Comparison of ENCODE assay signal across 19 cellular contexts in genomic region chr10:67609996-67610793, GRCh38.
DNase-seq lines count a peak whose midpoint lies in the region; ATAC-seq and TF ChIP-seq lines count a peak whose summit lies in the region.
"Had no signal": no experiment of that assay in that cellular context is flagged by ENCODE, and none has a peak within 500 bp of the region (broad histone marks: within the 10 kb centered on the region; RNA-seq: fewer than 3 reads in every experiment).

No MANE protein-coding gene starts in this region.

- no peak for TF ChIP-seq CTCF in endodermal cell (conservative IDR thresholded peaks at IDR 0.05)
- no peak for TF ChIP-seq CTCF in neural progenitor cell (IDR thresholded peaks at IDR 0.05)
- TF ChIP-seq CTCF in omental fat pad (IDR thresholded peaks at IDR 0.05), result no peak

- H3K27me3 Mint-ChIP-seq in endodermal cell (ENCODE audit: insufficient read depth) (no peaks in the 10 kb centered on the region), neural progenitor cell (ENCODE audit: insufficient read depth, low read depth) (peaks cover 3% of the 10 kb centered on the region)
- H3K27me3 Mint-ChIP-seq: activated CD4-positive, alpha-beta T cell treated with anti-CD3 and anti-CD28 coated beads for 36 hours had no signal

- no peak overlapping the region for H2AFZ ChIP-seq in neural progenitor cell (replicated peaks)

- H3K9ac ChIP-seq in ES-I3 (ENCODE audit: low read depth, low read length) (peak overlapping the region; percentile 9; the same call in 1 of the 2 replicates), endodermal cell (ENCODE audit: extremely low read depth, low read length, poor library complexity, severe bottlenecking) (no peak overlapping the region), neural progenitor cell (no peak overlapping the region)

- H3K9me3 ChIP-seq in ES-I3 (ENCODE audit: control insufficient read depth, insufficient read depth, low read length), result peaks cover 7% of the 10 kb centered on the region; the same call in 1 of the 2 replicates
- no peaks in the 10 kb centered on the region for H3K9me3 ChIP-seq in SJSA1 (replicated peaks)
- peaks cover 7% of the 10 kb centered on the region for H3K9me3 ChIP-seq in endodermal cell (ENCODE audit: control insufficient read depth, low read length)
- no peaks in the 10 kb centered on the region for H3K9me3 ChIP-seq in neural progenitor cell (ENCODE audit: low read depth)
- H3K9me3 ChIP-seq: uterus had no signal

- H3K4me3 Mint-ChIP-seq in endodermal cell, result no peak overlapping the region
- H3K4me3 Mint-ChIP-seq in neural progenitor cell, result no peak overlapping the region
- H3K4me3 Mint-ChIP-seq: activated CD4-positive, alpha-beta T cell treated with anti-CD3 and anti-CD28 coated beads for 36 hours; CD8-positive, alpha-beta memory T cell had no signal

- H3K79me2 ChIP-seq in neural progenitor cell (ENCODE audit: low read depth), result no peaks in the 10 kb centered on the region

- H3K27ac ChIP-seq in SJSA1 (peak overlapping the region; percentile 76), endodermal cell (ENCODE audit: low read depth, low read length) (peak overlapping the region; percentile 93), neural progenitor cell (no peak overlapping the region)
- H3K27ac ChIP-seq: uterus had no signal

- no peaks in the 10 kb centered on the region for H3K36me3 ChIP-seq in ES-I3 (ENCODE audit: insufficient read depth, low read length)
- no peaks in the 10 kb centered on the region for H3K36me3 ChIP-seq in SJSA1
- H3K36me3 ChIP-seq in endodermal cell (ENCODE audit: control insufficient read depth, insufficient read depth, low read length), result no peaks in the 10 kb centered on the region
- no peaks in the 10 kb centered on the region for H3K36me3 ChIP-seq in neural progenitor cell
- H3K36me3 ChIP-seq: uterus had no signal

- H3K4me2 ChIP-seq in neural progenitor cell, result no peak overlapping the region

- DNase-seq in SJSA1 (ENCODE audit: low read depth in 1 of 2, low spot score in 2 of 2), result peak in 1 of 2 experiments; percentile 71
- DNase-seq in endodermal cell, result peak; percentile 66
- DNase-seq in neural progenitor cell (ENCODE audit: low spot score), result peak; percentile 54
- no peak for DNase-seq in hepatic stellate cell (ENCODE audit: low spot score)
- no peak for DNase-seq in T-helper 1 cell
- DNase-seq in omental fat pad (ENCODE audit: low spot score), result no peak
- no peak for DNase-seq in activated gamma-delta T cell treated with Interleukin-2 at 50 U/mL for 16 hours
- DNase-seq: activated CD4-positive, alpha-beta T cell treated with anti-CD3 and anti-CD28 coated beads for 36 hours; aorta; CD8-positive, alpha-beta memory T cell; cortex of kidney; KG1; midbrain; NCI-H1105 treated with DMSO at 0.1 percent for 48 hours; NCI-H526 treated with DMSO at 0.1 percent for 48 hours; right cardiac atrium; T1000; uterus had no signal

- ATAC-seq in omental fat pad (ENCODE audit: low FRiP score), result no peak
- ATAC-seq: activated CD4-positive, alpha-beta T cell treated with anti-CD3 and anti-CD28 coated beads for 36 hours; right cardiac atrium had no signal

- H3K27ac Mint-ChIP-seq in endodermal cell (no peak overlapping the region), neural progenitor cell (peak overlapping the region; percentile 67)
- H3K27ac Mint-ChIP-seq: activated CD4-positive, alpha-beta T cell treated with anti-CD3 and anti-CD28 coated beads for 36 hours; CD8-positive, alpha-beta memory T cell had no signal

- H3K27me3 ChIP-seq in SJSA1 (replicated peaks), result no peaks in the 10 kb centered on the region
- no peaks in the 10 kb centered on the region for H3K27me3 ChIP-seq in endodermal cell (ENCODE audit: control insufficient read depth, insufficient read depth, low read length, poor library complexity, severe bottlenecking)
- H3K27me3 ChIP-seq in neural progenitor cell, result no peaks in the 10 kb centered on the region
- H3K27me3 ChIP-seq: uterus had no signal

- peaks cover 12% of the 10 kb centered on the region for H3K9me3 Mint-ChIP-seq in endodermal cell
- no peaks in the 10 kb centered on the region for H3K9me3 Mint-ChIP-seq in neural progenitor cell
- H3K9me3 Mint-ChIP-seq: CD8-positive, alpha-beta memory T cell had no signal

- H4K20me1 ChIP-seq in neural progenitor cell (ENCODE audit: low read depth), result no peaks in the 10 kb centered on the region

- H3F3A ChIP-seq in neural progenitor cell (ENCODE audit: low read depth), result no peaks in the 10 kb centered on the region

- H3K4me1 Mint-ChIP-seq in endodermal cell (peaks cover 10% of the 10 kb centered on the region), neural progenitor cell (peaks cover 20% of the 10 kb centered on the region)

- no peaks in the 10 kb centered on the region for H3K36me3 Mint-ChIP-seq in endodermal cell (ENCODE audit: low read depth)
- H3K36me3 Mint-ChIP-seq in neural progenitor cell, result no peaks in the 10 kb centered on the region
- H3K36me3 Mint-ChIP-seq: CD8-positive, alpha-beta memory T cell had no signal

- 67 to 79% methylated on average over 1 to 5 of the region's 6 CpGs for WGBS in endodermal cell (ENCODE audit: insufficient coverage in 1 of 2, insufficient read length in 1 of 2), 2 experiments

- H3K4me3 ChIP-seq in SJSA1, result no peak overlapping the region
- no peak overlapping the region for H3K4me3 ChIP-seq in endodermal cell (ENCODE audit: low read length)
- H3K4me3 ChIP-seq in neural progenitor cell, result no peak overlapping the region
- H3K4me3 ChIP-seq: uterus had no signal

- H3K4me1 ChIP-seq in ES-I3 (ENCODE audit: insufficient read depth, low read length) (peaks cover 30% of the 10 kb centered on the region), SJSA1 (replicated peaks) (peaks cover 61% of the 10 kb centered on the region), endodermal cell (ENCODE audit: control insufficient read depth, insufficient read depth, low read length) (no peaks in the 10 kb centered on the region), neural progenitor cell (peaks cover 17% of the 10 kb centered on the region)
- H3K4me1 ChIP-seq: uterus had no signal

Comparison
In these comparisons a context has a peak if more than half of its experiments do, and no peak if none do; other contexts are left out.
1. DNase-seq: peak in endodermal cell (single experiment) and neural progenitor cell (single experiment); none in hepatic stellate cell (single experiment), T-helper 1 cell (0 of 5), omental fat pad (single experiment) and activated gamma-delta T cell treated with Interleukin-2 at 50 U/mL for 16 hours (single experiment).